Comparison of ENCODE assay signal across 9 cellular contexts in the genomic region with DNA sequence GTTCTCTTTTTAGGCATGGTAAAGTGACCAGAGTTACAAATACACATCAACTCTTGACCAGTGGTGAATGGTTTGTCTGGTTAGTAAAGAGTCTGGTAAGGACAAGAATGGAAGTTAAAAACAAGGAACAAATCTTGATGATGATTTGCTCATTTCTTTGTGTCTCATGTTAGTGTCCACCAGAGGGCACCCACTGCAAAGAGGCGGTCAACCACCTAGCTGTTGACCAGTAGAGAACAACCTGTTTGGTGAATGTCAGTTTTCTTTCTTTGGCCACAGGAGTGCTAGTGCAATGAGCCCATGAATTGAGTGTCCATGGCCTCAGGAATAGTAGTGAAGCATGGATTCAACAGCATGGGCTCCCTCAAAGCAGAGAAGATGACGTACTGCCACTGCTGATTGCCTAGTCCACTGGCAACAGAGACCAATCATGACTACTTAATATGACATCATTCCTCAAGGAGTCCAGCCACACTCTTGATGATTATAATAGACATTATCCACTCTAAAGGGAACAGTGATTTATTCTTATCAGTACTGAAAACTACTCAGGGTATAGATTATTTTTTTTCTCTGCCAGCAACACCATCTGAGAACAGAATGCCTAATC. TPM values are rescaled to one million over a fixed set of nuclear protein-coding genes. Genes with fewer than 3 reads are reported as not detected.
DNase-seq lines count a peak whose midpoint lies in the region; ATAC-seq and TF ChIP-seq lines count a peak whose summit lies in the region.
"Had no signal": no experiment of that assay in that cellular context is flagged by ENCODE, and none has a peak within 500 bp of the region (broad histone marks: within the 10 kb centered on the region; RNA-seq: fewer than 3 reads in every experiment).

No MANE protein-coding gene starts in this region.

- no peak for TF ChIP-seq RAD21 in HCT116 (IDR thresholded peaks at IDR 0.05; ENCODE audit: low read depth)

- H3K27ac ChIP-seq in HCT116 (ENCODE audit: low read depth, low read length) (no peak overlapping the region), OCI-LY3 (ENCODE audit: low read length) (peak overlapping the region; percentile 68)
- H3K27ac ChIP-seq: BLaER1 had no signal

- no TSS peak for BruUV-seq in HCT116 (replicated peaks; lab: Mats Ljungman, UMichigan)

- H3K9ac ChIP-seq in HCT116 (ENCODE audit: low read length), result no peak overlapping the region
- peak overlapping the region; percentile 45; the same call in 1 of the 2 replicates for H3K9ac ChIP-seq in OCI-LY3 (ENCODE audit: low read length)
- H3K9ac ChIP-seq: BLaER1 had no signal

- H3K9me3 ChIP-seq in HCT116 (ENCODE audit: control insufficient read depth in 1 of 2, insufficient read depth in 1 of 2, low read depth in 1 of 2, low read length in 2 of 2) (peaks cover 17 to 31% of the 10 kb centered on the region in 2 experiments; a peak in 2 of 4 replicates), OCI-LY3 (ENCODE audit: insufficient read depth, low read length) (no peaks in the 10 kb centered on the region)
- H3K9me3 ChIP-seq: BLaER1 had no signal

- H3K4me3 ChIP-seq in HCT116 (replicated peaks in 1 of 2; ENCODE audit: low read depth in 1 of 2, low read length in 2 of 2) (no peak overlapping the region), OCI-LY3 (ENCODE audit: low read length) (no peak overlapping the region)
- H3K4me3 ChIP-seq: BLaER1 had no signal

- H3K4me2 ChIP-seq in HCT116 (ENCODE audit: low read length) (no peak overlapping the region), OCI-LY3 (ENCODE audit: low read length) (peak overlapping the region; percentile 21; the same call in 1 of the 2 replicates)
- H3K4me2 ChIP-seq: BLaER1 had no signal

- H3K27me3 ChIP-seq in HCT116 (ENCODE audit: insufficient read depth, low read length) (no peaks in the 10 kb centered on the region), OCI-LY3 (ENCODE audit: low read depth, low read length) (no peaks in the 10 kb centered on the region)
- H3K27me3 ChIP-seq: BLaER1 had no signal

- intact Hi-C loops in HCT116 (cut with micrococcal nuclease), result no loop called here

- no peaks in the 10 kb centered on the region for H3K9me2 ChIP-seq in HCT116 (ENCODE audit: insufficient read depth)

- H3K4me1 ChIP-seq in HCT116 (ENCODE audit: control insufficient read depth in 1 of 2, insufficient read depth in 2 of 2, low read length in 2 of 2) (no peaks in the 10 kb centered on the region), OCI-LY3 (ENCODE audit: low read length) (peaks cover 64% of the 10 kb centered on the region)
- H3K4me1 ChIP-seq: BLaER1 had no signal

- POLR2A ChIA-PET in HCT116 (lab: Charles Lee), result no interaction called here

- no peaks in the 10 kb centered on the region for H4K20me1 ChIP-seq in HCT116 (ENCODE audit: insufficient read depth)
- H4K20me1 ChIP-seq in OCI-LY3 (ENCODE audit: insufficient read depth, low read length), result no peaks in the 10 kb centered on the region
- H4K20me1 ChIP-seq: BLaER1 had no signal

- H3K36me3 ChIP-seq in HCT116 (ENCODE audit: control insufficient read depth in 1 of 2, insufficient read depth in 2 of 2, low read length in 2 of 2) (no peaks in the 10 kb centered on the region), OCI-LY3 (replicated peaks; ENCODE audit: low read depth, low read length) (peaks cover 13% of the 10 kb centered on the region)
- H3K36me3 ChIP-seq: BLaER1 had no signal

- TF ChIP-seq POLR2A in HCT116 (IDR thresholded peaks at IDR 0.05; ENCODE audit: borderline replicate concordance, extremely low read depth, insufficient read depth, insufficient read length), result no peak

- no peak for ATAC-seq in HCT116
- no peak for ATAC-seq in HG03135 (IDR thresholded peaks at IDR 0.05; ENCODE audit: unreplicated experiment)

- no peaks in the 10 kb centered on the region for H3K79me2 ChIP-seq in HCT116 (ENCODE audit: insufficient read depth, low read length)
- no peaks in the 10 kb centered on the region for H3K79me2 ChIP-seq in OCI-LY3 (ENCODE audit: low read length)

- RAD21 ChIA-PET in HCT116 (lab: Charles Lee; ENCODE audit: low non-redundant PET in 1 of 2, low total read pairs in 2 of 2, uncharacterized antibody in 2 of 2, unreplicated experiment in 2 of 2), result no interaction called here

- TF ChIP-seq CTCF in HCT116 (IDR thresholded peaks at IDR 0.05 in 2 of 3, conservative IDR thresholded peaks at IDR 0.05 in 1 of 3; ENCODE audit: borderline replicate concordance in 1 of 3, insufficient read depth in 1 of 3, low read depth in 2 of 3, low read length in 2 of 3) (peak in 2 of 3 experiments; percentile 28 to 29; a peak in 2 of 6 replicates), OCI-LY3 (IDR thresholded peaks at IDR 0.05; ENCODE audit: low read depth, low read length) (peak; percentile 80)

- CTCF ChIA-PET in HCT116 (lab: Charles Lee), result no interaction called here

- peak; percentile 18 for DNase-seq in NCI-H1436 (lab: John Stamatoyannopoulos, UW)
- no peak for DNase-seq in NCI-H1436 treated with DMSO at 0.1 percent for 48 hours (lab: John Stamatoyannopoulos, UW)
- DNase-seq in HCT116 (ENCODE audit: low read depth, low spot score), result no peak
- DNase-seq in fibroblast of peridontal ligament (ENCODE audit: extremely low read depth), result peak; percentile 51
- DNase-seq in renal cortical epithelial cell (ENCODE audit: low read depth), result peak; percentile 73
- DNase-seq in DMS79 (lab: John Stamatoyannopoulos, UW), result no peak

- H2AFZ ChIP-seq in HCT116 (ENCODE audit: low read depth, low read length, poor library complexity, severe bottlenecking), result no peak overlapping the region
- peak overlapping the region; percentile 94 for H2AFZ ChIP-seq in OCI-LY3 (ENCODE audit: low read depth, low read length)

TF ChIP-seq in HCT116, 20 proteins besides CTCF, POLR2A, EP300 and RAD21:
- TF ChIP-seq EZH2 (IDR thresholded peaks at IDR 0.05) (no peak), JUND (IDR thresholded peaks at IDR 0.05) (no peak), ZNF274 (IDR thresholded peaks at IDR 0.05; ENCODE audit: low read depth, low read length) (no peak), SIN3A (IDR thresholded peaks at IDR 0.05; ENCODE audit: low read depth) (no peak), ZFX (IDR thresholded peaks at IDR 0.05) (no peak), SP1 (IDR thresholded peaks at IDR 0.05; ENCODE audit: low read depth) (no peak), EGR1 (IDR thresholded peaks at IDR 0.05; ENCODE audit: low read depth) (no peak)

RNA-seq across cellular contexts. Expression of a gene that starts 10.7 kb away (rescaled TPM):
- total RNA-seq in HCT116 (2021; ENCODE audit: unreplicated experiment), result not detected
- polyA plus RNA-seq in HCT116 (2012), result not detected in 2 replicates
- 0.25 and 0.35 TPM in 2 replicates for total RNA-seq in renal cortical epithelial cell

Comparison
In these comparisons a context has a peak if more than half of its experiments do, and no peak if none do; other contexts are left out.
1. DNase-seq: peak in NCI-H1436 (single experiment), fibroblast of peridontal ligament (single experiment) and renal cortical epithelial cell (single experiment); none in NCI-H1436 treated with DMSO at 0.1 percent for 48 hours (single experiment), HCT116 (single experiment) and DMS79 (single experiment).